Comparison of ENCODE assay signal across 16 cellular contexts in genomic region chr3:31639828-31640227, GRCh38.
"Had no signal": no experiment of that assay in that cellular context is flagged by ENCODE, and none has a peak within 500 bp of the region (broad histone marks: within the 10 kb centered on the region; RNA-seq: fewer than 3 reads in every experiment).

No MANE protein-coding gene starts in this region.

- H3K27me3 ChIP-seq: cardiac muscle cell, gastrocnemius medialis, neutrophil, right atrium auricular region, thyroid gland, vagina had no signal

- ATAC-seq: activated CD8-positive, alpha-beta T cell treated with anti-CD3 and anti-CD28 coated beads, Interleukin-2, amount 10 ng/mL, durations not matched to agents 7 days and 5 days; gastrocnemius medialis; left ventricle myocardium superior had no signal

- H3K36me3 ChIP-seq: gastrocnemius medialis, thyroid gland, vagina had no signal

- H3K27ac Mint-ChIP-seq: activated CD8-positive, alpha-beta T cell treated with anti-CD3 and anti-CD28 coated beads, Interleukin-2, amount 10 ng/mL, durations not matched to agents 7 days and 5 days; mesothelial cell of epicardium had no signal

- H3K4me3 ChIP-seq: cardiac muscle cell, gastrocnemius medialis, right atrium auricular region, thyroid gland, vagina had no signal

- H3K27ac ChIP-seq: cardiac muscle cell, gastrocnemius medialis, neutrophil, right atrium auricular region, thyroid gland, vagina, WERI-Rb-1 had no signal

- H3K4me3 Mint-ChIP-seq: activated CD8-positive, alpha-beta T cell treated with anti-CD3 and anti-CD28 coated beads, Interleukin-2, amount 10 ng/mL, durations not matched to agents 7 days and 5 days; mesothelial cell of epicardium had no signal

- DNase-seq: activated CD4-positive, alpha-beta T cell treated with anti-CD3 and anti-CD28 coated beads for 48 hours; activated CD8-positive, alpha-beta memory T cell treated with anti-CD3 and anti-CD28 coated beads, Interleukin-2, amount 50 U/mL, for 48 hours; activated CD8-positive, alpha-beta T cell treated with anti-CD3 and anti-CD28 coated beads, Interleukin-2, amount 10 ng/mL, durations not matched to agents 7 days and 5 days; activated naive CD4-positive, alpha-beta T cell treated with Interleukin-2 at 50 U/mL for 16 hours; gastrocnemius medialis; left ventricle myocardium superior; posterior cingulate gyrus; small intestine; T1000; thyroid gland; WERI-Rb-1 had no signal

- H3K9me3 ChIP-seq: gastrocnemius medialis, neutrophil, right atrium auricular region, thyroid gland, vagina had no signal

- H3K4me1 ChIP-seq: right atrium auricular region had no signal
